In genomic region chr15:86629957-86630356, GRCh38 we compare ENCODE assay signal across 15 cellular contexts.
A peak's percentile ranks its signal among the peaks of the same experiment; 100 is the strongest.
DNase-seq lines count a peak whose midpoint lies in the region; ATAC-seq and TF ChIP-seq lines count a peak whose summit lies in the region.
"Had no signal": no experiment of that assay in that cellular context is flagged by ENCODE, and none has a peak within 500 bp of the region (broad histone marks: within the 10 kb centered on the region; RNA-seq: fewer than 3 reads in every experiment).

No MANE protein-coding gene starts in this region.

- H3K36me3 ChIP-seq in colonic mucosa (no peaks in the 10 kb centered on the region), transverse colon (no peaks in the 10 kb centered on the region), upper lobe of right lung (no peaks in the 10 kb centered on the region)
- H3K36me3 ChIP-seq: BLaER1 treated with 17β-estradiol and CSF1 and Interleukin-3, amounts not matched to agents 10 nM and 100 nM; HAP-1 had no signal

- intact Hi-C loops in colonic mucosa (cut with DNase I) = loop anchor here (10.0 kb wide), 2 partner anchors 765 to 1615 kb away; no protein-coding TSS in a partner anchor
- intact Hi-C loops in transverse colon (cut with DNase I; ENCODE audit: low total_unique reads) = no loop called here
- intact Hi-C loops in upper lobe of right lung (cut with DNase I) = no loop called here

- H3K27me3 ChIP-seq in colonic mucosa = no peaks in the 10 kb centered on the region
- H3K27me3 ChIP-seq in transverse colon = no peaks in the 10 kb centered on the region
- H3K27me3 ChIP-seq in upper lobe of right lung = no peaks in the 10 kb centered on the region
- H3K27me3 ChIP-seq: BLaER1 treated with 17β-estradiol and CSF1 and Interleukin-3, amounts not matched to agents 10 nM and 100 nM had no signal

- peak overlapping the region; percentile 21 for H3K27ac ChIP-seq in VCaP
- peak overlapping the region; percentile 54 for H3K27ac ChIP-seq in colonic mucosa
- peak overlapping the region; percentile 20 to 44 (median 32) for H3K27ac ChIP-seq in transverse colon
- H3K27ac ChIP-seq in upper lobe of right lung = no peak overlapping the region
- H3K27ac ChIP-seq: BLaER1 treated with 17β-estradiol and CSF1 and Interleukin-3, amounts not matched to agents 10 nM and 100 nM had no signal

- no peak overlapping the region for H3K9ac ChIP-seq in colonic mucosa (ENCODE audit: low read depth in 2 of 2, low read length in 2 of 2)
- H3K9ac ChIP-seq: BLaER1 treated with 17β-estradiol and CSF1 and Interleukin-3, amounts not matched to agents 10 nM and 100 nM had no signal

- TF ChIP-seq POLR2A in transverse colon (IDR thresholded peaks at IDR 0.05) = no peak

- WGBS in transverse colon (ENCODE audit: low coverage in 1 of 2), 2 donors = 86% methylated on average over 2 of the region's 2 CpGs; no CpG with 5 or more reads in 1 of the 2 donors

- no peak for TF ChIP-seq EP300 in transverse colon (IDR thresholded peaks at IDR 0.05; ENCODE audit: low read depth)

- peak; percentile 6 for DNase-seq in NCI-H146 (lab: John Stamatoyannopoulos, UW)
- DNase-seq in NCI-H146 treated with DMSO at 0.1 percent for 48 hours (lab: John Stamatoyannopoulos, UW; ENCODE audit: unreplicated experiment) = no peak
- DNase-seq in colonic mucosa = no peak
- no peak for DNase-seq in transverse colon
- DNase-seq in upper lobe of right lung = no peak
- DNase-seq in activated gamma-delta T cell treated with Interleukin-2 at 50 U/mL for 16 hours = no peak
- DNase-seq: 8988T; ACHN; CD4-positive, CD25-positive, alpha-beta regulatory T cell; DMS53; GF-D8 had no signal

- in situ Hi-C loops in transverse colon (cut with MboI; ENCODE audit: low pct_ligation_motif_present in 1 of 4, low pct_unique_long_range_greater_than_20kb in 1 of 4, low sequenced_read_pairs in 3 of 4) = loop anchor here in 2 of 4 donors (10.0 kb wide), 2 partner anchors 105 to 115 kb away; no protein-coding TSS in a partner anchor

- no peaks in the 10 kb centered on the region for H3K9me3 ChIP-seq in colonic mucosa
- H3K9me3 ChIP-seq in transverse colon = no peaks in the 10 kb centered on the region
- no peaks in the 10 kb centered on the region for H3K9me3 ChIP-seq in upper lobe of right lung
- H3K9me3 ChIP-seq: BLaER1 treated with 17β-estradiol and CSF1 and Interleukin-3, amounts not matched to agents 10 nM and 100 nM; HAP-1 had no signal

- ATAC-seq in upper lobe of right lung = no peak
- ATAC-seq in GM21360 (IDR thresholded peaks at IDR 0.05; ENCODE audit: unreplicated experiment) = no peak

- no peak overlapping the region for H3K4me3 ChIP-seq in colonic mucosa
- no peak overlapping the region for H3K4me3 ChIP-seq in transverse colon
- no peak overlapping the region for H3K4me3 ChIP-seq in upper lobe of right lung
- H3K4me3 ChIP-seq: BLaER1 treated with 17β-estradiol and CSF1 and Interleukin-3, amounts not matched to agents 10 nM and 100 nM; HAP-1 had no signal

- TF ChIP-seq CTCF in VCaP (conservative IDR thresholded peaks at IDR 0.05) (no peak), colonic mucosa (IDR thresholded peaks at IDR 0.05) (no peak), transverse colon (IDR thresholded peaks at IDR 0.05) (no peak), upper lobe of right lung (IDR thresholded peaks at IDR 0.05) (no peak)

- no peaks in the 10 kb centered on the region for H3K4me1 ChIP-seq in colonic mucosa
- peaks cover 0 to 30% (median 10%) of the 10 kb centered on the region in 4 donors for H3K4me1 ChIP-seq in transverse colon
- no peaks in the 10 kb centered on the region for H3K4me1 ChIP-seq in upper lobe of right lung
